8 cellular contexts compared by ENCODE assay signal in the genomic region with DNA sequence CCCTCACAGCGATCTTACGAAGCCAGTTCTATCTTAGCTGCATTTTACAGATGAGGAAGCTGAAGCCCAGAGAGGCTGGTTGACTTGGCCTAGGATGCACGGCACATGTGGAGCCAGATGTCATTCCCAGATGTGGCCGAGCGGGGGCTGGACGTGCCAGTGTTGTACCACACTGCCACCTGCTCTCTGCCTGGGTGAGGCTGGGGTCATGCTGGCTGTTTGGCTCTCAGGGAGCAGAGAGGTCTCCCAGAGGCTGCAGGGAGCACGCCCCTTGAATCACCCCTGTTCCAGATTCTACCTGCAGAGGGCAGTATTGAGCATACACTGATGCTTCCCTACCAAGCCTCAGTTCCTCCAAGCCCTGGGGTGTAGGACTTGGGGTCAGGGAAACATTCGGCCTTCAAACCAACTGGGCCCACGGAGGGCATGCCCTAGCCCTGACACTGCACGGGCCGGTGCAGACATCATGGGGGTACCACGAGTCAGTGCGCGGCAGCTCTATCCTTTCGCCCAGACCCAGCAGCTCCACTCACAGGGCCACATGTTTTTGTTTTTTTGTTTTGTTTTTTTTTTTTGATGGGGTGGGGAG. TPM values are rescaled to one million over a fixed set of nuclear protein-coding genes. Genes with fewer than 3 reads are reported as not detected.
DNase-seq lines count a peak whose midpoint lies in the region; ATAC-seq and TF ChIP-seq lines count a peak whose summit lies in the region.

No MANE protein-coding gene starts in this region.

- peak; percentile 83 for DNase-seq in CD1c-positive myeloid dendritic cell (ENCODE audit: extremely low spot score)
- peak; percentile 15 for DNase-seq in HFFc6
- peak; percentile 70 to 88 for DNase-seq in SJCRH30
- DNase-seq in activated naive CD4-positive, alpha-beta T cell (lab: John Stamatoyannopoulos, UW), result peak; percentile 28 to 47 (median 44)
- peak in 33 of 42 donors; percentile 23 to 88 (median 65) for DNase-seq in head of caudate nucleus
- DNase-seq in retinal pigment epithelial cell (ENCODE audit: low read depth), result no peak
- no peak for DNase-seq in NCI-H524 treated with DMSO at 0.1 percent for 48 hours (lab: John Stamatoyannopoulos, UW)

- no peak overlapping the region for H3K27ac ChIP-seq in SJCRH30

- H3K36me3 Mint-ChIP-seq in HFFc6 (ENCODE audit: low read depth), result no peaks in the 10 kb centered on the region

- no peaks in the 10 kb centered on the region for H3K27me3 ChIP-seq in SJCRH30

- no peak overlapping the region for H3K4me3 Mint-ChIP-seq in HFFc6

- intact Hi-C loops in head of caudate nucleus (cut with DNase I), result loop anchor here (10.0 kb wide), 1 partner anchor 205 kb away; a partner anchor contains a TSS

- H3K9me3 Mint-ChIP-seq in HFFc6, result no peaks in the 10 kb centered on the region

- peak; percentile 94 for TF ChIP-seq CTCF in HFFc6 (IDR thresholded peaks at IDR 0.05)
- peak; percentile 82 for TF ChIP-seq CTCF in retinal pigment epithelial cell (conservative IDR thresholded peaks at IDR 0.05; ENCODE audit: low read depth, low read length)

- no peak overlapping the region for H3K27ac Mint-ChIP-seq in HFFc6

- ATAC-seq in GM18858 (IDR thresholded peaks at IDR 0.05; ENCODE audit: unreplicated experiment), result no peak

- H3K36me3 ChIP-seq in SJCRH30, result no peaks in the 10 kb centered on the region

- peaks cover 14% of the 10 kb centered on the region for H3K4me1 Mint-ChIP-seq in HFFc6 (ENCODE audit: low read depth)

- H3K27me3 Mint-ChIP-seq in HFFc6 (ENCODE audit: insufficient read depth), result peaks cover 3% of the 10 kb centered on the region

- H3K4me3 ChIP-seq in SJCRH30 (no peak overlapping the region), retinal pigment epithelial cell (ENCODE audit: low read length) (no peak overlapping the region)

- no peaks in the 10 kb centered on the region for H3K9me3 ChIP-seq in SJCRH30 (replicated peaks)

- H3K4me1 ChIP-seq in SJCRH30, result no peaks in the 10 kb centered on the region; the same call in 1 of the 2 replicates

RNA-seq across cellular contexts. Expression of a gene that starts 3.8 kb away (rescaled TPM):
- total RNA-seq in HFFc6 (2021; fragmentation: NEBNext Ultra II Directional; extraction: Animal tissue kit (Norgen Biotek cat#: 25700)), result 10 to 100 TPM; 19.7 to 24.6 (median 22.4) TPM
- 49.3 and 58.8 TPM in 2 replicates for total RNA-seq in SJCRH30 (2014; rRNA removed; shearing (Covaris generic))

Comparison
In these comparisons a context has a peak if more than half of its experiments do, and no peak if none do; other contexts are left out.
1. DNase-seq: peak in CD1c-positive myeloid dendritic cell (single experiment), HFFc6 (single experiment), SJCRH30 (2 of 2), activated naive CD4-positive, alpha-beta T cell (4 of 4) and head of caudate nucleus (33 of 42); none in retinal pigment epithelial cell (single experiment) and NCI-H524 treated with DMSO at 0.1 percent for 48 hours (single experiment).